In the genomic region with DNA sequence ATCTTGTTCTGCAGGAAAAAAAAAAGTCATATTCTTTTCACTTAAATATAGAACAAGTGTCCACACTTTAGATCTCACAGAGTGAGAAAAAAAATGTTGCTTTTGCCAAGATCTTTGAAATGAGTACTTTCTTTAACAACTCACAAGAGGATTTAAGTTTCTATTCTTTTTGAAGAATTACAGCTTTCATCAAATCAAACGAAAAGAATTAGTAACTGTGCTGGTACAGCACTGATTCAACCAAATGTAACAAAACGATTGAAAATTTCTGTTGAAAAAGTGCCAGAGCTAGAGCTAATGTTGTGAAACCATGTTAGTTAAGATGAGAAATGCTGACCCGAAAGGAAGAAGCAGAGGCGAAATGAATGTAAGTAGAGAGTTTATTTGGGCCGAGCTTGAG, we compare ENCODE assay signal across 8 cellular contexts.
"Had no signal": no experiment of that assay in that cellular context is flagged by ENCODE, and none has a peak within 500 bp of the region (broad histone marks: within the 10 kb centered on the region; RNA-seq: fewer than 3 reads in every experiment).

No MANE protein-coding gene starts in this region.

- H3K4me3 ChIP-seq: GM23248, K562 had no signal

- H3K9ac ChIP-seq: GM23248 had no signal

- H3K4me3 Mint-ChIP-seq: H9 had no signal

- DNase-seq: GM23248, GOT3, H9, HCEC 1CT, IMR-90 had no signal

- H3K27ac ChIP-seq: GM23248 had no signal

- FAIRE-seq: H54, HTR-8/SVneo, K562 had no signal

- H2AFZ ChIP-seq: GM23248 had no signal
